In the genomic region with DNA sequence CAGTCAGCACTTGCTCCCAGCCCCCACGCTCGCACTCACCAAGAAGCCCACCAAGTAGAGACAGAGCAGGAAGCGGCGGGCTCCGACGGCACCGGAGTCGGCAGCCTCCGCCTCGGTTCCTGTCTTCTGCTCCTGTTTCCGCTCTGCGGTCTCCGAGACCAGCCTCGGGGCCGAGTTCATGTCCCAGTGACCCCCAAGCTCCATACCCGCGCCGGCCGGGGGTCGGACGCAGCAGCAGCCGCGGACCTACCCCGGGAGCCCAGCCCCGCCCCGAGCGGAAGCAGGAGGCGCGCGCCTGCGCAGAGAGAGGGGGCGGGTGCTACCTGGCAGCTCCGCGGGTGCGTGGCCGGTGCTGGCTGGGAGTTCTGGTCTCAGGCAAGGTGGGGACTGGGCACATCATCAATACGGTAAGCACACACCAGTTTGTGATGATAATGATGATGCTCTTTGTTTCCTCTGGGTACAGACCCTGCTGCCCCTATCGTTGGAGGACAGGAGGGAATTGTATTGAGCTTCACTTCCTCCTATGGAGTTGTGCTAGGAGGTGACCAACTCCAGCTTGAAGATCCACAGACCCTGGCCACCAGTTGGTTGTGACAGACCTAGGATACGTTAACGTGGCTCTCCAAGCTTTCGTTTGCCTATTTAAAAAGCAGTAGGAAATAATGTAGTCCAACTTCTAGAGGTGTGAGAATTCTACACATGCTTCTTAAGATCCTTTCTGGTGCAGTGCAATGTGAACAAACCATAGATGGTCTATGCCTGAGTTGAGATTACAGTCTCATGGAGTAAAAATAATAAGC, we compare ENCODE assay signal across 1 cellular context.
A peak's percentile ranks its signal among the peaks of the same experiment; 100 is the strongest.
TF ChIP-seq lines count a peak whose summit lies in the region.

No MANE protein-coding gene starts in this region.

TF ChIP-seq in HepG2, 621 proteins besides CTCF, POLR2A, EP300 and RAD21 (continued from another document and continues in another):
- TF ChIP-seq, protein P1, sequence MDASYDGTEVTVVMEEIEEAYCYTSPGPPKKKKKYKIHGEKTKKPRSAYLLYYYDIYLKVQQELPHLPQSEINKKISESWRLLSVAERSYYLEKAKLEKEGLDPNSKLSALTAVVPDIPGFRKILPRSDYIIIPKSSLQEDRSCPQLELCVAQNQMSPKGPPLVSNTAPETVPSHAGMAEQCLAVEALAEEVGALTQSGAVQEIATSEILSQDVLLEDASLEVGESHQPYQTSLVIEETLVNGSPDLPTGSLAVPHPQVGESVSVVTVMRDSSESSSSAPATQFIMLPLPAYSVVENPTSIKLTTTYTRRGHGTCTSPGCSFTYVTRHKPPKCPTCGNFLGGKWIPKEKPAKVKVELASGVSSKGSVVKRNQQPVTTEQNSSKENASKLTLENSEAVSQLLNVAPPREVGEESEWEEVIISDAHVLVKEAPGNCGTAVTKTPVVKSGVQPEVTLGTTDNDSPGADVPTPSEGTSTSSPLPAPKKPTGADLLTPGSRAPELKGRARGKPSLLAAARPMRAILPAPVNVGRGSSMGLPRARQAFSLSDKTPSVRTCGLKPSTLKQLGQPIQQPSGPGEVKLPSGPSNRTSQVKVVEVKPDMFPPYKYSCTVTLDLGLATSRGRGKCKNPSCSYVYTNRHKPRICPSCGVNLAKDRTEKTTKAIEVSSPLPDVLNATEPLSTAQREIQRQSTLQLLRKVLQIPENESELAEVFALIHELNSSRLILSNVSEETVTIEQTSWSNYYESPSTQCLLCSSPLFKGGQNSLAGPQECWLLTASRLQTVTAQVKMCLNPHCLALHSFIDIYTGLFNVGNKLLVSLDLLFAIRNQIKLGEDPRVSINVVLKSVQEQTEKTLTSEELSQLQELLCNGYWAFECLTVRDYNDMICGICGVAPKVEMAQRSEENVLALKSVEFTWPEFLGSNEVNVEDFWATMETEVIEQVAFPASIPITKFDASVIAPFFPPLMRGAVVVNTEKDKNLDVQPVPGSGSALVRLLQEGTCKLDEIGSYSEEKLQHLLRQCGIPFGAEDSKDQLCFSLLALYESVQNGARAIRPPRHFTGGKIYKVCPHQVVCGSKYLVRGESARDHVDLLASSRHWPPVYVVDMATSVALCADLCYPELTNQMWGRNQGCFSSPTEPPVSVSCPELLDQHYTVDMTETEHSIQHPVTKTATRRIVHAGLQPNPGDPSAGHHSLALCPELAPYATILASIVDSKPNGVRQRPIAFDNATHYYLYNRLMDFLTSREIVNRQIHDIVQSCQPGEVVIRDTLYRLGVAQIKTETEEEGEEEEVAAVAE (CRISPR knock-in tag; IDR thresholded peaks at IDR 0.05; ENCODE audit: borderline replicate concordance) = peak; percentile 52; the same call in 1 of the 2 replicates
- TF ChIP-seq RBFOX2 (IDR thresholded peaks at IDR 0.05; ENCODE audit: low read depth, low read length) (peak; percentile 96), SRSF1 (optimal IDR thresholded peaks at IDR 0.05; ENCODE audit: low read depth, low read length) (peak; percentile 96), ZNF30 (CRISPR knock-in tag; IDR thresholded peaks at IDR 0.05) (0 out of 2 replicates have a peak, but pooled peaks have one; percentile 2), NFKB2 (CRISPR knock-in tag; IDR thresholded peaks at IDR 0.05; ENCODE audit: borderline replicate concordance) (peak; percentile 90), YEATS2 (CRISPR knock-in tag; IDR thresholded peaks at IDR 0.05; ENCODE audit: borderline replicate concordance) (peak; percentile 66; the same call in 1 of the 2 replicates), HNRNPLL (IDR thresholded peaks at IDR 0.05; ENCODE audit: low read depth, low read length, poor library complexity, severe bottlenecking) (peak; percentile 67), ARHGAP35 (CRISPR knock-in tag; IDR thresholded peaks at IDR 0.05; ENCODE audit: borderline replicate concordance) (peak; percentile 46; the same call in 1 of the 2 replicates), IKZF1 (IDR thresholded peaks at IDR 0.05) (no peak), NR2F2 (IDR thresholded peaks at IDR 0.05; ENCODE audit: borderline replicate concordance, low read depth) (no peak), NCOA1 (CRISPR knock-in tag; IDR thresholded peaks at IDR 0.05) (no peak), PITX1 (CRISPR knock-in tag; IDR thresholded peaks at IDR 0.05) (no peak), KLF16 (CRISPR knock-in tag; IDR thresholded peaks at IDR 0.05) (peak; percentile 55 to 95; a peak in 3 of 4 replicates), THAP11 (CRISPR knock-in tag; IDR thresholded peaks at IDR 0.05) (peak; percentile 77), EHMT2 (IDR thresholded peaks at IDR 0.05; ENCODE audit: borderline replicate concordance, low read depth, low read length) (peak; percentile 54; the same call in 1 of the 2 replicates), BCL6 (CRISPR knock-in tag; IDR thresholded peaks at IDR 0.05) (peak; percentile 58), ZNF563 (CRISPR knock-in tag; IDR thresholded peaks at IDR 0.05) (peak; percentile 98), ZNF333 (CRISPR knock-in tag; IDR thresholded peaks at IDR 0.05; ENCODE audit: borderline replicate concordance) (peak; percentile 85; the same call in 1 of the 2 replicates), STAG1 (CRISPR knock-in tag; IDR thresholded peaks at IDR 0.05) (no peak), ZC3H13 (CRISPR knock-in tag; IDR thresholded peaks at IDR 0.05) (0 out of 2 replicates have a peak, but pooled peaks have one; percentile 32), HES4 (CRISPR knock-in tag; IDR thresholded peaks at IDR 0.05; ENCODE audit: borderline replicate concordance) (0 out of 2 replicates have a peak, but pooled peaks have one; percentile 24), SMAD3 (CRISPR knock-in tag; IDR thresholded peaks at IDR 0.05) (0 out of 2 replicates have a peak, but pooled peaks have one; percentile 38), DPF2 (CRISPR knock-in tag; IDR thresholded peaks at IDR 0.05; ENCODE audit: borderline replicate concordance, low read depth) (no peak), MED13 (CRISPR knock-in tag; IDR thresholded peaks at IDR 0.05) (no peak), CBFB (CRISPR knock-in tag; IDR thresholded peaks at IDR 0.05) (0 out of 2 replicates have a peak, but pooled peaks have one; percentile 23), ZNF225 (CRISPR knock-in tag; IDR thresholded peaks at IDR 0.05) (peak; percentile 85; the same call in 1 of the 2 replicates)
- TF ChIP-seq, protein P2, sequence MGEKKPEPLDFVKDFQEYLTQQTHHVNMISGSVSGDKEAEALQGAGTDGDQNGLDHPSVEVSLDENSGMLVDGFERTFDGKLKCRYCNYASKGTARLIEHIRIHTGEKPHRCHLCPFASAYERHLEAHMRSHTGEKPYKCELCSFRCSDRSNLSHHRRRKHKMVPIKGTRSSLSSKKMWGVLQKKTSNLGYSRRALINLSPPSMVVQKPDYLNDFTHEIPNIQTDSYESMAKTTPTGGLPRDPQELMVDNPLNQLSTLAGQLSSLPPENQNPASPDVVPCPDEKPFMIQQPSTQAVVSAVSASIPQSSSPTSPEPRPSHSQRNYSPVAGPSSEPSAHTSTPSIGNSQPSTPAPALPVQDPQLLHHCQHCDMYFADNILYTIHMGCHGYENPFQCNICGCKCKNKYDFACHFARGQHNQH (CRISPR knock-in tag; IDR thresholded peaks at IDR 0.05) = peak; percentile 83; the same call in 1 of the 2 replicates
- TF ChIP-seq, protein P3, sequence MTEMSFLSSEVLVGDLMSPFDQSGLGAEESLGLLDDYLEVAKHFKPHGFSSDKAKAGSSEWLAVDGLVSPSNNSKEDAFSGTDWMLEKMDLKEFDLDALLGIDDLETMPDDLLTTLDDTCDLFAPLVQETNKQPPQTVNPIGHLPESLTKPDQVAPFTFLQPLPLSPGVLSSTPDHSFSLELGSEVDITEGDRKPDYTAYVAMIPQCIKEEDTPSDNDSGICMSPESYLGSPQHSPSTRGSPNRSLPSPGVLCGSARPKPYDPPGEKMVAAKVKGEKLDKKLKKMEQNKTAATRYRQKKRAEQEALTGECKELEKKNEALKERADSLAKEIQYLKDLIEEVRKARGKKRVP (CRISPR knock-in tag; IDR thresholded peaks at IDR 0.05) = peak in 1 of 2 experiments; percentile 51; a peak in 1 of 4 replicates
- TF ChIP-seq, protein P4, sequence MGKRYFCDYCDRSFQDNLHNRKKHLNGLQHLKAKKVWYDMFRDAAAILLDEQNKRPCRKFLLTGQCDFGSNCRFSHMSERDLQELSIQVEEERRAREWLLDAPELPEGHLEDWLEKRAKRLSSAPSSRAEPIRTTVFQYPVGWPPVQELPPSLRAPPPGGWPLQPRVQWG (CRISPR knock-in tag; IDR thresholded peaks at IDR 0.05; ENCODE audit: borderline replicate concordance, low read depth) = no peak
- TF ChIP-seq, protein P5, sequence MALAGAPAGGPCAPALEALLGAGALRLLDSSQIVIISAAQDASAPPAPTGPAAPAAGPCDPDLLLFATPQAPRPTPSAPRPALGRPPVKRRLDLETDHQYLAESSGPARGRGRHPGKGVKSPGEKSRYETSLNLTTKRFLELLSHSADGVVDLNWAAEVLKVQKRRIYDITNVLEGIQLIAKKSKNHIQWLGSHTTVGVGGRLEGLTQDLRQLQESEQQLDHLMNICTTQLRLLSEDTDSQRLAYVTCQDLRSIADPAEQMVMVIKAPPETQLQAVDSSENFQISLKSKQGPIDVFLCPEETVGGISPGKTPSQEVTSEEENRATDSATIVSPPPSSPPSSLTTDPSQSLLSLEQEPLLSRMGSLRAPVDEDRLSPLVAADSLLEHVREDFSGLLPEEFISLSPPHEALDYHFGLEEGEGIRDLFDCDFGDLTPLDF (CRISPR knock-in tag; IDR thresholded peaks at IDR 0.05) = 0 out of 2 replicates have a peak, but pooled peaks have one; percentile 6
- TF ChIP-seq, protein P6, sequence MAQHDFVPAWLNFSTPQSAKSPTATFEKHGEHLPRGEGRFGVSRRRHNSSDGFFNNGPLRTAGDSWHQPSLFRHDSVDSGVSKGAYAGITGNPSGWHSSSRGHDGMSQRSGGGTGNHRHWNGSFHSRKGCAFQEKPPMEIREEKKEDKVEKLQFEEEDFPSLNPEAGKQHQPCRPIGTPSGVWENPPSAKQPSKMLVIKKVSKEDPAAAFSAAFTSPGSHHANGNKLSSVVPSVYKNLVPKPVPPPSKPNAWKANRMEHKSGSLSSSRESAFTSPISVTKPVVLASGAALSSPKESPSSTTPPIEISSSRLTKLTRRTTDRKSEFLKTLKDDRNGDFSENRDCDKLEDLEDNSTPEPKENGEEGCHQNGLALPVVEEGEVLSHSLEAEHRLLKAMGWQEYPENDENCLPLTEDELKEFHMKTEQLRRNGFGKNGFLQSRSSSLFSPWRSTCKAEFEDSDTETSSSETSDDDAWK (CRISPR knock-in tag; IDR thresholded peaks at IDR 0.05) = no peak
- TF ChIP-seq, protein P7, sequence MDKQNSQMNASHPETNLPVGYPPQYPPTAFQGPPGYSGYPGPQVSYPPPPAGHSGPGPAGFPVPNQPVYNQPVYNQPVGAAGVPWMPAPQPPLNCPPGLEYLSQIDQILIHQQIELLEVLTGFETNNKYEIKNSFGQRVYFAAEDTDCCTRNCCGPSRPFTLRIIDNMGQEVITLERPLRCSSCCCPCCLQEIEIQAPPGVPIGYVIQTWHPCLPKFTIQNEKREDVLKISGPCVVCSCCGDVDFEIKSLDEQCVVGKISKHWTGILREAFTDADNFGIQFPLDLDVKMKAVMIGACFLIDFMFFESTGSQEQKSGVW (CRISPR knock-in tag; IDR thresholded peaks at IDR 0.05; ENCODE audit: borderline replicate concordance) = no peak
- TF ChIP-seq, protein P8, sequence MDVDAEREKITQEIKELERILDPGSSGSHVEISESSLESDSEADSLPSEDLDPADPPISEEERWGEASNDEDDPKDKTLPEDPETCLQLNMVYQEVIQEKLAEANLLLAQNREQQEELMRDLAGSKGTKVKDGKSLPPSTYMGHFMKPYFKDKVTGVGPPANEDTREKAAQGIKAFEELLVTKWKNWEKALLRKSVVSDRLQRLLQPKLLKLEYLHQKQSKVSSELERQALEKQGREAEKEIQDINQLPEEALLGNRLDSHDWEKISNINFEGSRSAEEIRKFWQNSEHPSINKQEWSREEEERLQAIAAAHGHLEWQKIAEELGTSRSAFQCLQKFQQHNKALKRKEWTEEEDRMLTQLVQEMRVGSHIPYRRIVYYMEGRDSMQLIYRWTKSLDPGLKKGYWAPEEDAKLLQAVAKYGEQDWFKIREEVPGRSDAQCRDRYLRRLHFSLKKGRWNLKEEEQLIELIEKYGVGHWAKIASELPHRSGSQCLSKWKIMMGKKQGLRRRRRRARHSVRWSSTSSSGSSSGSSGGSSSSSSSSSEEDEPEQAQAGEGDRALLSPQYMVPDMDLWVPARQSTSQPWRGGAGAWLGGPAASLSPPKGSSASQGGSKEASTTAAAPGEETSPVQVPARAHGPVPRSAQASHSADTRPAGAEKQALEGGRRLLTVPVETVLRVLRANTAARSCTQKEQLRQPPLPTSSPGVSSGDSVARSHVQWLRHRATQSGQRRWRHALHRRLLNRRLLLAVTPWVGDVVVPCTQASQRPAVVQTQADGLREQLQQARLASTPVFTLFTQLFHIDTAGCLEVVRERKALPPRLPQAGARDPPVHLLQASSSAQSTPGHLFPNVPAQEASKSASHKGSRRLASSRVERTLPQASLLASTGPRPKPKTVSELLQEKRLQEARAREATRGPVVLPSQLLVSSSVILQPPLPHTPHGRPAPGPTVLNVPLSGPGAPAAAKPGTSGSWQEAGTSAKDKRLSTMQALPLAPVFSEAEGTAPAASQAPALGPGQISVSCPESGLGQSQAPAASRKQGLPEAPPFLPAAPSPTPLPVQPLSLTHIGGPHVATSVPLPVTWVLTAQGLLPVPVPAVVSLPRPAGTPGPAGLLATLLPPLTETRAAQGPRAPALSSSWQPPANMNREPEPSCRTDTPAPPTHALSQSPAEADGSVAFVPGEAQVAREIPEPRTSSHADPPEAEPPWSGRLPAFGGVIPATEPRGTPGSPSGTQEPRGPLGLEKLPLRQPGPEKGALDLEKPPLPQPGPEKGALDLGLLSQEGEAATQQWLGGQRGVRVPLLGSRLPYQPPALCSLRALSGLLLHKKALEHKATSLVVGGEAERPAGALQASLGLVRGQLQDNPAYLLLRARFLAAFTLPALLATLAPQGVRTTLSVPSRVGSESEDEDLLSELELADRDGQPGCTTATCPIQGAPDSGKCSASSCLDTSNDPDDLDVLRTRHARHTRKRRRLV (CRISPR knock-in tag; IDR thresholded peaks at IDR 0.05) = 0 out of 2 replicates have a peak, but pooled peaks have one; percentile 38
- TF ChIP-seq, protein P9, sequence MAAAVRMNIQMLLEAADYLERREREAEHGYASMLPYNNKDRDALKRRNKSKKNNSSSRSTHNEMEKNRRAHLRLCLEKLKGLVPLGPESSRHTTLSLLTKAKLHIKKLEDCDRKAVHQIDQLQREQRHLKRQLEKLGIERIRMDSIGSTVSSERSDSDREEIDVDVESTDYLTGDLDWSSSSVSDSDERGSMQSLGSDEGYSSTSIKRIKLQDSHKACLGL (CRISPR knock-in tag; IDR thresholded peaks at IDR 0.05) = peak; percentile 80
- TF ChIP-seq, protein P10, sequence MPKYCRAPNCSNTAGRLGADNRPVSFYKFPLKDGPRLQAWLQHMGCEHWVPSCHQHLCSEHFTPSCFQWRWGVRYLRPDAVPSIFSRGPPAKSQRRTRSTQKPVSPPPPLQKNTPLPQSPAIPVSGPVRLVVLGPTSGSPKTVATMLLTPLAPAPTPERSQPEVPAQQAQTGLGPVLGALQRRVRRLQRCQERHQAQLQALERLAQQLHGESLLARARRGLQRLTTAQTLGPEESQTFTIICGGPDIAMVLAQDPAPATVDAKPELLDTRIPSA (CRISPR knock-in tag; IDR thresholded peaks at IDR 0.05; ENCODE audit: borderline replicate concordance) = peak; percentile 87; the same call in 1 of the 2 replicates
